In genomic region chr10:2828741-2829140, GRCh38 we compare ENCODE assay signal across 28 cellular contexts.
"Had no signal": no experiment of that assay in that cellular context is flagged by ENCODE, and none has a peak within 500 bp of the region (broad histone marks: within the 10 kb centered on the region; RNA-seq: fewer than 3 reads in every experiment).

No MANE protein-coding gene starts in this region.

- H3K36me3 Mint-ChIP-seq: stimulated activated effector memory CD8-positive, alpha-beta T cell treated with anti-CD3 and anti-CD28 coated beads, Interleukin-12 subunit alpha, Interleukin-12 subunit beta, amount 100 ng/mL, for 72 hours; stimulated activated memory B cell treated with anti-CD40 and anti-IgM and Interleukin-4, amounts not matched to agents 10 μg/mL and 1 μg/mL and 100 μg/mL, for 72 hours; stimulated activated naive B cell treated with anti-CD40 and anti-IgM and Interleukin-4, amounts not matched to agents 10 μg/mL and 1 μg/mL and 100 μg/mL, for 72 hours; type B pancreatic cell had no signal

- H3K4me3 ChIP-seq: stomach, suprapubic skin, testis, thoracic aorta, thyroid gland, tibial artery, tibial nerve, transverse colon, upper lobe of left lung, upper lobe of right lung, uterus, vagina had no signal

- H3K4me1 Mint-ChIP-seq: stimulated activated effector memory CD8-positive, alpha-beta T cell treated with anti-CD3 and anti-CD28 coated beads, Interleukin-12 subunit alpha, Interleukin-12 subunit beta, amount 100 ng/mL, for 72 hours; stimulated activated memory B cell treated with anti-CD40 and anti-IgM and Interleukin-4, amounts not matched to agents 10 μg/mL and 1 μg/mL and 100 μg/mL, for 72 hours; stimulated activated naive B cell treated with anti-CD40 and anti-IgM and Interleukin-4, amounts not matched to agents 10 μg/mL and 1 μg/mL and 100 μg/mL, for 72 hours; stimulated activated naive CD8-positive, alpha-beta T cell treated with anti-CD3 and anti-CD28 coated beads, Interleukin-15, amount 100 ng/mL, for 72 hours had no signal

- DNase-seq: stimulated activated CD4-positive, alpha-beta T cell treated with anti-CD3 and anti-CD28 coated beads, Interleukin-2, amount 100 ng/mL, for 48 hours; stimulated activated CD4-positive, alpha-beta T cell treated with anti-CD3 and anti-CD28 coated beads, Interleukin-4, amount 100 ng/mL, for 1 hour; stimulated activated CD4-positive, alpha-beta T cell treated with anti-CD3 and anti-CD28 coated beads, Interleukin-4, amount 100 ng/mL, for 24 hours; stimulated activated CD4-positive, alpha-beta T cell treated with anti-CD3 and anti-CD28 coated beads, Interleukin-4, amount 100 ng/mL, for 4 hours; stimulated activated CD8-positive, alpha-beta memory T cell treated with anti-CD3 and anti-CD28 coated beads, Interleukin-4, amount 100 ng/mL, for 48 hours; stimulated activated naive B cell treated with anti-CD40 and anti-IgM and Interleukin-4, amounts not matched to agents 10 μg/mL and 1 μg/mL and 100 μg/mL, for 72 hours; stimulated activated naive CD4-positive, alpha-beta T cell; stimulated activated naive CD4-positive, alpha-beta T cell treated with Interleukin-2 at 50 U/mL for 16 hours; stimulated activated naive CD8-positive, alpha-beta T cell treated with anti-CD3 and anti-CD28 coated beads, Interleukin-15, amount 100 ng/mL, for 72 hours; stimulated activated naive CD8-positive, alpha-beta T cell treated with anti-CD3 and anti-CD28 coated beads, Interleukin-15, Interleukin-2, amounts not matched to agents 100 U/mL and 50 U/mL, for 24 hours; stomach; substantia nigra; testis; thyroid gland; tibial artery; transverse colon; trophoblast cell; upper lobe of right lung; uterus had no signal

- H3K27me3 Mint-ChIP-seq: stimulated activated naive CD8-positive, alpha-beta T cell treated with anti-CD3 and anti-CD28 coated beads, Interleukin-15, amount 100 ng/mL, for 72 hours had no signal

- H3K9me3 Mint-ChIP-seq: stimulated activated effector memory CD8-positive, alpha-beta T cell treated with anti-CD3 and anti-CD28 coated beads, Interleukin-12 subunit alpha, Interleukin-12 subunit beta, amount 100 ng/mL, for 72 hours; stimulated activated memory B cell treated with anti-CD40 and anti-IgM and Interleukin-4, amounts not matched to agents 10 μg/mL and 1 μg/mL and 100 μg/mL, for 72 hours; stimulated activated naive B cell treated with anti-CD40 and anti-IgM and Interleukin-4, amounts not matched to agents 10 μg/mL and 1 μg/mL and 100 μg/mL, for 72 hours; stimulated activated naive CD8-positive, alpha-beta T cell treated with anti-CD3 and anti-CD28 coated beads, Interleukin-15, amount 100 ng/mL, for 72 hours; type B pancreatic cell had no signal

- H3K27ac ChIP-seq: stomach, suprapubic skin, testis, thoracic aorta, thyroid gland, tibial artery, tibial nerve, transverse colon, upper lobe of left lung, upper lobe of right lung, uterus, vagina had no signal

- H3K4me3 Mint-ChIP-seq: stimulated activated effector memory CD8-positive, alpha-beta T cell treated with anti-CD3 and anti-CD28 coated beads, Interleukin-12 subunit alpha, Interleukin-12 subunit beta, amount 100 ng/mL, for 72 hours; stimulated activated memory B cell treated with anti-CD40 and anti-IgM and Interleukin-4, amounts not matched to agents 10 μg/mL and 1 μg/mL and 100 μg/mL, for 72 hours; stimulated activated naive B cell treated with anti-CD40 and anti-IgM and Interleukin-4, amounts not matched to agents 10 μg/mL and 1 μg/mL and 100 μg/mL, for 72 hours; stimulated activated naive CD8-positive, alpha-beta T cell treated with anti-CD3 and anti-CD28 coated beads, Interleukin-15, amount 100 ng/mL, for 72 hours; stimulated activated naive CD8-positive, alpha-beta T cell treated with anti-CD3 and anti-CD28 coated beads, Interleukin-15, Interleukin-2, amounts not matched to agents 100 ng/mL and 50 ng/mL, for 24 hours; type B pancreatic cell had no signal

- H3K36me3 ChIP-seq: stomach, suprapubic skin, thoracic aorta, thyroid gland, tibial artery, tibial nerve, transverse colon, upper lobe of left lung, upper lobe of right lung, uterus, vagina had no signal

- H3K27me3 ChIP-seq: stomach, suprapubic skin, testis, thyroid gland, tibial nerve, transverse colon, upper lobe of left lung, uterus, vagina had no signal

- H3K9me3 ChIP-seq: suprapubic skin, testis, thoracic aorta, thyroid gland, transverse colon, upper lobe of left lung, upper lobe of right lung, uterus, vagina had no signal

- H3K27ac Mint-ChIP-seq: stimulated activated effector memory CD8-positive, alpha-beta T cell treated with anti-CD3 and anti-CD28 coated beads, Interleukin-12 subunit alpha, Interleukin-12 subunit beta, amount 100 ng/mL, for 72 hours; stimulated activated memory B cell treated with anti-CD40 and anti-IgM and Interleukin-4, amounts not matched to agents 10 μg/mL and 1 μg/mL and 100 μg/mL, for 72 hours; stimulated activated naive B cell treated with anti-CD40 and anti-IgM and Interleukin-4, amounts not matched to agents 10 μg/mL and 1 μg/mL and 100 μg/mL, for 72 hours; stimulated activated naive CD8-positive, alpha-beta T cell treated with anti-CD3 and anti-CD28 coated beads, Interleukin-15, amount 100 ng/mL, for 72 hours; stimulated activated naive CD8-positive, alpha-beta T cell treated with anti-CD3 and anti-CD28 coated beads, Interleukin-15, Interleukin-2, amounts not matched to agents 100 ng/mL and 50 ng/mL, for 24 hours; type B pancreatic cell had no signal

- H3K4me1 ChIP-seq: stomach, suprapubic skin, testis, thyroid gland, tibial artery, tibial nerve, transverse colon, upper lobe of left lung, upper lobe of right lung, uterus, vagina had no signal
